ENCODE assay signal across 9 cellular contexts in the genomic region with DNA sequence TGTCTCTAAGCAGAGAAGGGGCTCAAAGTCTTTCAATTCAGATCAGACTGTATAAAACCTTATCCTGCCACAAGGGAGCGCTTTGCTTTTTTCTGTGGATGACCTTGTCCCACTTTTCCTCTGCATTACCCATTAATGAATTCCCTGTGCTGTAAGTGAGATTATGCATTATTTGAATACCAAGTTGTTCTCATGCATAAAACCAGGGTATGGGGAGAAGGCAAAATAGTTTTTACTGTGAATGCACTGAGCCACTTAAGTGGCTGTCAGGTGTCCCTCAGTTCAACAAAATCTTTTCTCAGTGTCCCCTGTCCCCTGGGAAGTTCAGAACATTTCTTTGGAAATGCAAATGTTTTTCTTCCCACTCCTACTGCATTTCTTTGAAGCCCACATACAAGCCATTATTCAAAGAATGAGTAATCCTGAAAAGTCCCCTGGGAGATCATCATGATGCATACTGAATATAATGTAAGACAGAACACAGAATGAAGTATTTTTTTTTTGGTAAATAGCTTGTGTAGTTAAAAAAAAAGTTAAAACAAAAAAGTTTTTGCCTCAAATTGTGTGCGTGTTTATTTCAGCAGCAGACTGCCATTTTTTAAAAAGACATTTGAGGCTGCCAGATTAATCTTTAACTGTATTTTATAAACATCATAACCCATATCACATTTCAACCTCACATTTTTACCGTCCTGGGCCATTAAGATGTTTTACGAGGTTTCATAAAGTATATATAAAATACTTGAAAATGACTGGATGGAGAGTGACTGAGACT.
DNase-seq lines count a peak whose midpoint lies in the region; ATAC-seq and TF ChIP-seq lines count a peak whose summit lies in the region.
"Had no signal": no experiment of that assay in that cellular context is flagged by ENCODE, and none has a peak within 500 bp of the region (broad histone marks: within the 10 kb centered on the region; RNA-seq: fewer than 3 reads in every experiment).

No MANE protein-coding gene starts in this region.

- H3K9me3 ChIP-seq in DOHH2 (ENCODE audit: control insufficient read depth, insufficient read depth, low read length) (no peaks in the 10 kb centered on the region), mammary epithelial cell (replicated peaks; ENCODE audit: insufficient read depth, low read length) (no peaks in the 10 kb centered on the region), mucosa of descending colon (no peaks in the 10 kb centered on the region)
- H3K9me3 ChIP-seq: SJSA1 had no signal

- H2AFZ ChIP-seq in mammary epithelial cell (ENCODE audit: low read depth, low read length): no peak overlapping the region

- H3K36me3 ChIP-seq in DOHH2 (ENCODE audit: control insufficient read depth, low read length) (no peaks in the 10 kb centered on the region), mammary epithelial cell (ENCODE audit: insufficient read depth, low read length) (no peaks in the 10 kb centered on the region), mucosa of descending colon (ENCODE audit: low read depth) (no peaks in the 10 kb centered on the region)
- H3K36me3 ChIP-seq: SJSA1 had no signal

- DNase-seq in HuH-7 (ENCODE audit: low spot score) (peak; percentile 3), mammary epithelial cell (no peak), mucosa of descending colon (peak in 1 of 3 donors; percentile 41), COR-L47 (lab: John Stamatoyannopoulos, UW) (no peak)
- DNase-seq in activated T-cell treated with anti-CD3 and anti-CD28 coated beads, Interleukin-2, amount 50 U/mL, for 4 hours: no peak

- no peak overlapping the region for H3K9ac ChIP-seq in mammary epithelial cell (ENCODE audit: insufficient read depth, low read length)

- no peaks in the 10 kb centered on the region for H3K4me1 Mint-ChIP-seq in activated T-cell treated with anti-CD3 and anti-CD28 coated beads, Interleukin-2, amount 50 U/mL, for 4 hours (ENCODE audit: low read depth)

- H3K27me3 ChIP-seq in DOHH2 (ENCODE audit: control insufficient read depth, low read length) (no peaks in the 10 kb centered on the region), mammary epithelial cell (ENCODE audit: insufficient read depth, low read length) (no peaks in the 10 kb centered on the region)
- H3K27me3 ChIP-seq: SJSA1 had no signal

- CTCF ChIA-PET in mammary epithelial cell (lab: Charles Lee; ENCODE audit: low non-redundant PET): no interaction called here

- intact Hi-C loops in mammary epithelial cell (cut with micrococcal nuclease) (loop anchor here (10.0 kb wide), 1 partner anchor 498 kb away; no protein-coding TSS in a partner anchor), mucosa of descending colon (cut with DNase I, micrococcal nuclease) (no loop called here)

- H3K4me1 ChIP-seq in DOHH2 (ENCODE audit: control insufficient read depth, low read length): no peaks in the 10 kb centered on the region
- no peaks in the 10 kb centered on the region for H3K4me1 ChIP-seq in mammary epithelial cell (ENCODE audit: insufficient read depth, low read length)
- H3K4me1 ChIP-seq in mucosa of descending colon (ENCODE audit: low read depth): peaks cover 11% of the 10 kb centered on the region
- H3K4me1 ChIP-seq: SJSA1 had no signal

- H3K9me2 ChIP-seq in DOHH2 (replicated peaks; ENCODE audit: control insufficient read depth, low read length): no peaks in the 10 kb centered on the region

- WGBS in mammary epithelial cell (ENCODE audit: low coverage, missing lambda C conversion rate): 57% methylated on average over 4 of the region's 4 CpGs

- H4K20me1 ChIP-seq in DOHH2 (ENCODE audit: control insufficient read depth, insufficient read depth, low read depth, low read length) (no peaks in the 10 kb centered on the region), mammary epithelial cell (ENCODE audit: insufficient read depth, low read length) (no peaks in the 10 kb centered on the region)

- H3K79me2 ChIP-seq in DOHH2 (ENCODE audit: control insufficient read depth, low read length): no peaks in the 10 kb centered on the region
- no peaks in the 10 kb centered on the region for H3K79me2 ChIP-seq in mammary epithelial cell (ENCODE audit: insufficient read depth, low read length)

- no peaks in the 10 kb centered on the region for H3K27me3 Mint-ChIP-seq in activated T-cell treated with anti-CD3 and anti-CD28 coated beads, Interleukin-2, amount 50 U/mL, for 4 hours (ENCODE audit: low read depth)

- H3K4me3 ChIP-seq in DOHH2 (ENCODE audit: low read length) (no peak overlapping the region), mammary epithelial cell (replicated peaks in 1 of 3; ENCODE audit: insufficient read depth in 1 of 3, low read depth in 2 of 3, low read length in 3 of 3) (no peak overlapping the region), mucosa of descending colon (no peak overlapping the region)
- H3K4me3 ChIP-seq: SJSA1 had no signal

- TF ChIP-seq CTCF in DOHH2 (IDR thresholded peaks at IDR 0.05; ENCODE audit: low read depth, low read length, poor library complexity, severe bottlenecking): peak; percentile 18
- TF ChIP-seq CTCF in mammary epithelial cell (conservative IDR thresholded peaks at IDR 0.05 in 1 of 2, IDR thresholded peaks at IDR 0.05 in 1 of 2; ENCODE audit: extremely low read depth in 1 of 2, insufficient read depth in 1 of 2, low read depth in 1 of 2, low read length in 2 of 2): peak; percentile 35 to 50
- TF ChIP-seq CTCF in mucosa of descending colon (IDR thresholded peaks at IDR 0.05): no peak

- H3K4me3 Mint-ChIP-seq in activated T-cell treated with anti-CD3 and anti-CD28 coated beads, Interleukin-2, amount 50 U/mL, for 4 hours: no peak overlapping the region

- H3K9me3 Mint-ChIP-seq in activated T-cell treated with anti-CD3 and anti-CD28 coated beads, Interleukin-2, amount 50 U/mL, for 4 hours: peaks cover 23% of the 10 kb centered on the region

- dilution Hi-C loops in mammary epithelial cell (cut with HindIII; ENCODE audit: low sequenced_read_pairs): no loop called here

- in situ Hi-C loops in mammary epithelial cell (cut with MboI; ENCODE audit: low sequenced_read_pairs in 2 of 2): no loop called here

- ATAC-seq in mucosa of descending colon (peak; percentile 86), HG03354 (IDR thresholded peaks at IDR 0.05; ENCODE audit: poor library complexity, severe bottlenecking, unreplicated experiment) (no peak), HG03108 (IDR thresholded peaks at IDR 0.05; ENCODE audit: unreplicated experiment) (no peak)
- no peak for ATAC-seq in activated T-cell treated with anti-CD3 and anti-CD28 coated beads, Interleukin-2, amount 50 U/mL, for 4 hours

- H3F3A ChIP-seq in DOHH2 (ENCODE audit: control insufficient read depth, insufficient read depth): no peaks in the 10 kb centered on the region

- no peaks in the 10 kb centered on the region for H3K36me3 Mint-ChIP-seq in activated T-cell treated with anti-CD3 and anti-CD28 coated beads, Interleukin-2, amount 50 U/mL, for 4 hours (ENCODE audit: insufficient read depth)

- H3K27ac ChIP-seq in DOHH2 (ENCODE audit: low read depth, low read length) (no peak overlapping the region), mammary epithelial cell (ENCODE audit: insufficient read depth, low read depth, low read length) (no peak overlapping the region)
- H3K27ac ChIP-seq: SJSA1 had no signal

- no TSS peak for BruUV-seq in mammary epithelial cell (replicated peaks; lab: Mats Ljungman, UMichigan)

- H3K4me2 ChIP-seq in DOHH2 (ENCODE audit: low read length) (no peak overlapping the region), mammary epithelial cell (ENCODE audit: insufficient read depth, low read depth, low read length) (no peak overlapping the region)
